In the genomic region with DNA sequence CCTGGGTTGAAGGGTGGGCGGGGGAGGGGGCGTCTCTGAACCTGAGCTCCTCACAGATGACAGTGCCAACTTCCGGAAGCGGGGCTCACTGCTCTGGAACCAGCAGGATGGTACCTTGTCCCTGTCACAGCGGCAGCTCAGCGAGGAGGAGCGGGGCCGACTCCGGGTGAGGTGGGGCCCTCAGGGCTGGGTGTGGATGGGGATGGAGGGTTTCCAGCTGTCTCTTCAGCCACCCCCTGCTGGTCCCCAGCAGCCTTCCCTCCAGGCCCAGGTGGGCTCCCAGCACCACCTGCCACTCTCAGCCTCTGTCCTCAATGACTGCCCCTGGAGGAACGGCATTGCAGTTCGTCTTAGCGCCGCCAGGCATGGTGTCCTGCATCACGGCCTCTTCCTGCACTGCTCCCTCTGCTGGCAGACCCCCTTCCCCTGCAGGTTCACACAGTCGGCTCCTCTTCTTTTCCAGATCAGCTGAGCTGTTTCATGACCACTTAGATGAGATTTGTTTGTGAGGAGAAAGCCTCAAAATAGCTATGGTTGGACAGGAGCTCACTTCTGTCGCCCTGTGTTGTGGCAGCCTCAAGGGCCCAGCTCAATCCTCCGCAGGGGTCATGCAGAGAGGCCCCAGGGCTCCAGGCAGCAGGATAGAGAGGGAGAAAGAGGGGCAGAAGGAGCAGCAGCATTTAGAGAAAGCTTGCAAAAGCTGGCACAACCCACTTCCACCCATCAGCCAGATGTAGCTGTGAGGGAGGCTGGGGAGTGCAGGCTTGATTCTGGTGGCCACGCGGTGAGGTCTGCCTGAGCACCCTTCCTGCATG, we compare ENCODE assay signal across 9 cellular contexts. TPM values are rescaled to one million over a fixed set of nuclear protein-coding genes. Genes with fewer than 3 reads are reported as not detected.
DNase-seq lines count a peak whose midpoint lies in the region; ATAC-seq and TF ChIP-seq lines count a peak whose summit lies in the region.
"Had no signal": no experiment of that assay in that cellular context is flagged by ENCODE, and none has a peak within 500 bp of the region (broad histone marks: within the 10 kb centered on the region; RNA-seq: fewer than 3 reads in every experiment).

No MANE protein-coding gene starts in this region.

- H3K27ac ChIP-seq in A673 (ENCODE audit: low read depth, low read length, poor library complexity, severe bottlenecking) (no peak overlapping the region), suprapubic skin (no peak overlapping the region)

- TF ChIP-seq EP300 in suprapubic skin (IDR thresholded peaks at IDR 0.05), result no peak

- no peak for ATAC-seq in GM18870 (IDR thresholded peaks at IDR 0.05; ENCODE audit: unreplicated experiment)

- H3K36me3 ChIP-seq in A673 (ENCODE audit: insufficient read depth, low read length, poor library complexity, severe bottlenecking) (peaks cover 32% of the 10 kb centered on the region), suprapubic skin (peaks cover 47% of the 10 kb centered on the region)

- H3K9me3 ChIP-seq in A673 (ENCODE audit: low read depth, low read length, poor library complexity, severe bottlenecking) (no peaks in the 10 kb centered on the region), suprapubic skin (no peaks in the 10 kb centered on the region)

- H3K27me3 ChIP-seq in A673 (replicated peaks; ENCODE audit: insufficient read depth, low read depth, low read length, poor library complexity) (no peaks in the 10 kb centered on the region), suprapubic skin (no peaks in the 10 kb centered on the region)

- BruUV-seq in A673 (replicated peaks; lab: Mats Ljungman, UMichigan), result no TSS peak

- H3K4me3 ChIP-seq in A673 (ENCODE audit: low read depth, low read length, poor library complexity, severe bottlenecking), result no peak overlapping the region
- no peak overlapping the region for H3K4me3 ChIP-seq in suprapubic skin

- CTCF ChIA-PET in A673 (lab: Charles Lee), result no interaction called here

- DNase-seq in A673 (ENCODE audit: low spot score) (peak; percentile 31), ELF-1 (ENCODE audit: low read depth, low spot score) (peak; percentile 86), RKO (ENCODE audit: low spot score) (peak; percentile 54), foreskin melanocyte (peak; percentile 33), NCI-H1105 treated with DMSO at 0.1 percent for 48 hours (lab: John Stamatoyannopoulos, UW) (no peak), suprapubic skin (ENCODE audit: low spot score in 2 of 2) (no peak), NCI-H1436 treated with DMSO at 0.1 percent for 48 hours (lab: John Stamatoyannopoulos, UW) (no peak)
- DNase-seq: activated naive CD8-positive, alpha-beta T cell treated with anti-CD3 and anti-CD28 coated beads, Interleukin-2, amount 10 ng/mL, durations not matched to agents 7 days and 5 days had no signal

- TF ChIP-seq POLR2A in suprapubic skin (IDR thresholded peaks at IDR 0.05), result no peak

- POLR2A ChIA-PET in A673 (lab: Charles Lee; ENCODE audit: low non-redundant PET), result no interaction called here

- intact Hi-C loops in A673 (cut with micrococcal nuclease; ENCODE audit: unreplicated experiment), result no loop called here

- H3K4me1 ChIP-seq in A673 (ENCODE audit: insufficient read depth, low read length, poor library complexity, severe bottlenecking), result no peaks in the 10 kb centered on the region
- peaks cover 13% of the 10 kb centered on the region for H3K4me1 ChIP-seq in suprapubic skin

- 78% methylated on average over 19 of the region's 19 CpGs for WGBS in suprapubic skin

- TF ChIP-seq CTCF in A673 (conservative IDR thresholded peaks at IDR 0.05; ENCODE audit: low read depth, low read length) (peak; percentile 56), suprapubic skin (IDR thresholded peaks at IDR 0.05) (no peak)

RNA-seq across cellular contexts. Expression of a gene that starts 2.5 kb away (rescaled TPM):
- total RNA-seq in A673 (2021), result 0.59 and 0.84 TPM in 2 replicates
- 1 to 10 TPM in 3 of 4 donors, not detected in 1; 3.9 to 5.0 (median 4.2) TPM for total RNA-seq in suprapubic skin

RNA-seq across cellular contexts. Expression of a gene that starts 2.8 kb away (rescaled TPM):
- 99.2 and 108 TPM in 2 replicates for total RNA-seq in A673 (2021)
- total RNA-seq in suprapubic skin, result 10 to 100 TPM; 34.9 to 77.2 (median 71.1) TPM

RNA-seq across cellular contexts. Expression of a gene that starts 31.9 kb away (rescaled TPM):
- 26.8 and 31.9 TPM in 2 replicates for total RNA-seq in A673 (2021)
- 10 to 100 TPM in 3 of 4 donors, 1 to 10 TPM in 1; 9.3 to 31.7 (median 28.7) TPM for total RNA-seq in suprapubic skin

RNA-seq across cellular contexts. Expression of a gene that starts 34.6 kb away (rescaled TPM):
- 0.45 TPM in 1 of 2 replicates, not detected in the other for total RNA-seq in A673 (2021)
- not detected for total RNA-seq in suprapubic skin
- total RNA-seq: activated naive CD8-positive, alpha-beta T cell treated with anti-CD3 and anti-CD28 coated beads, Interleukin-2, amount 10 ng/mL, durations not matched to agents 7 days and 5 days had no signal

RNA-seq across cellular contexts. Expression of a gene that starts 46.4 kb away (rescaled TPM):
- total RNA-seq in A673 (2021) (0.09 TPM in 1 of 2 replicates, not detected in the other), suprapubic skin (under 1 TPM in 1 of 4 donors, not detected in 3; 0.29 TPM)

Comparison
In these comparisons a context has a peak if more than half of its experiments do, and no peak if none do; other contexts are left out.
1. DNase-seq: peak in A673 (single experiment), ELF-1 (single experiment), RKO (single experiment) and foreskin melanocyte (single experiment); none in NCI-H1105 treated with DMSO at 0.1 percent for 48 hours (single experiment), suprapubic skin (0 of 2) and NCI-H1436 treated with DMSO at 0.1 percent for 48 hours (single experiment).